24 cellular contexts compared by ENCODE assay signal in the genomic region with DNA sequence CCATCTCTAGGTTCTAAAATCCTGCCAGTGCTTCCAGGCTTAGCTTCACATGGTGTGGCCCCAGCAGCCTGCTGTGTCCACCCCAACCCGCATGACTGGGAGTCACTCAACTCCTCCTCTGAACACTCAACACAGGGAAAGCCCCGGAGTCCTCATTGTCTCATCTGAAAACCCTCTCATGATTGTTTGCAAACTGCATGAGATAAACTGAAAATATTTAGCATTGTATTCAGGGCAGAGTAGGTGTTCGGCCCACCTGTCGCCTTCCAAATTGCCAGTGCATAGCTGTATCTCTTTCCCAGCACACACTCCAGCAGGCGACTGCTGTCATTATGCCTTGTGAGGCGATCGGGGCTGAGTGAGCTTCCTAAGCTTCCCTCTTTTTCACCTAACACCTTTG.
DNase-seq lines count a peak whose midpoint lies in the region; ATAC-seq and TF ChIP-seq lines count a peak whose summit lies in the region.
"Had no signal": no experiment of that assay in that cellular context is flagged by ENCODE, and none has a peak within 500 bp of the region (broad histone marks: within the 10 kb centered on the region; RNA-seq: fewer than 3 reads in every experiment).

No MANE protein-coding gene starts in this region.

- H3K4me1 Mint-ChIP-seq in GM23338 = no peaks in the 10 kb centered on the region; the same call in 1 of the 3 replicates

- peaks cover 6% of the 10 kb centered on the region for H3K27me3 Mint-ChIP-seq in GM23338 (ENCODE audit: insufficient read depth, low read depth, poor library complexity)

- H2AFZ ChIP-seq in GM23338 (peak overlapping the region; percentile 78; the same call in 1 of the 2 replicates), trophoblast cell (ENCODE audit: insufficient read depth, low read length, poor library complexity) (no peak overlapping the region)

- no peak overlapping the region for H3K56ac ChIP-seq in mesendoderm (ENCODE audit: low read length)

- peaks cover 30% of the 10 kb centered on the region for H3K36me3 Mint-ChIP-seq in GM23338 (ENCODE audit: low read depth)
- H3K36me3 Mint-ChIP-seq: CD8-positive, alpha-beta T cell had no signal

- no peak overlapping the region for H3K27ac ChIP-seq in GM23338 (ENCODE audit: low read depth)
- peak overlapping the region; percentile 58 for H3K27ac ChIP-seq in caudate nucleus (ENCODE audit: low read depth, low read length)
- H3K27ac ChIP-seq in mesendoderm (ENCODE audit: low read depth, low read length) = no peak overlapping the region
- no peak overlapping the region for H3K27ac ChIP-seq in trophoblast cell (ENCODE audit: low read depth, low read length)
- no peak overlapping the region for H3K27ac ChIP-seq in Peyer's patch
- H3K27ac ChIP-seq: BLaER1 treated with 17β-estradiol and CSF1 and Interleukin-3, amounts not matched to agents 10 nM and 100 nM; C4-2B had no signal

- no peaks in the 10 kb centered on the region for H3K4me1 ChIP-seq in GM23338 (ENCODE audit: insufficient read depth)
- no peaks in the 10 kb centered on the region for H3K4me1 ChIP-seq in mesendoderm (ENCODE audit: control insufficient read depth, low read depth, low read length)
- peaks cover 4 to 5% of the 10 kb centered on the region in 2 experiments for H3K4me1 ChIP-seq in trophoblast cell (ENCODE audit: control insufficient read depth in 1 of 2, insufficient read depth in 2 of 2, low read length in 2 of 2)
- no peaks in the 10 kb centered on the region for H3K4me1 ChIP-seq in Peyer's patch
- H3K4me1 ChIP-seq: Caco-2 had no signal

- no peaks in the 10 kb centered on the region for H3K9me2 ChIP-seq in GM23338 (ENCODE audit: insufficient read depth)

- H3K23ac ChIP-seq in mesendoderm (ENCODE audit: low read length) = no peak overlapping the region
- H3K23ac ChIP-seq in trophoblast cell (ENCODE audit: low read length) = no peak overlapping the region

- H2BK12ac ChIP-seq in trophoblast cell (ENCODE audit: low read length) = no peak overlapping the region

- H2AK5ac ChIP-seq in mesendoderm (ENCODE audit: low read length) = no peak overlapping the region
- H2AK5ac ChIP-seq in trophoblast cell (ENCODE audit: low read length) = no peak overlapping the region

- whole genome bisulfite sequencing in mesendoderm (ENCODE audit: extremely low coverage, insufficient coverage, low lambda C conversion rate) = no CpG with 5 or more reads among the region's 7 CpGs
- no CpG with 5 or more reads among the region's 7 CpGs for WGBS in trophoblast cell (ENCODE audit: extremely low coverage, insufficient coverage, insufficient read length)

- H2BK120ac ChIP-seq in mesendoderm (ENCODE audit: low read depth, low read length) = no peak overlapping the region
- H2BK120ac ChIP-seq in trophoblast cell (ENCODE audit: insufficient read depth, low read length, poor library complexity) = no peak overlapping the region

- no peak overlapping the region for H4K91ac ChIP-seq in trophoblast cell (ENCODE audit: low read depth, low read length)

- H3K9me3 ChIP-seq in trophoblast cell (ENCODE audit: insufficient read depth, low read depth, low read length) (no peaks in the 10 kb centered on the region), Peyer's patch (no peaks in the 10 kb centered on the region)
- H3K9me3 ChIP-seq: Caco-2 had no signal

- H3K9ac ChIP-seq in mesendoderm (ENCODE audit: low read length) = no peak overlapping the region
- no peak overlapping the region for H3K9ac ChIP-seq in trophoblast cell (ENCODE audit: low read length)
- H3K9ac ChIP-seq: BLaER1 treated with 17β-estradiol and CSF1 and Interleukin-3, amounts not matched to agents 10 nM and 100 nM had no signal

- no peak overlapping the region for H3K4me3 Mint-ChIP-seq in GM23338
- H3K4me3 Mint-ChIP-seq: B cell; CD4-positive, alpha-beta T cell; CD8-positive, alpha-beta T cell had no signal

- no peak overlapping the region for H3K18ac ChIP-seq in mesendoderm (ENCODE audit: low read length)
- H3K18ac ChIP-seq in trophoblast cell (ENCODE audit: low read length) = no peak overlapping the region

- no peaks in the 10 kb centered on the region for H4K20me1 ChIP-seq in GM23338 (replicated peaks; ENCODE audit: insufficient read depth)
- H4K20me1 ChIP-seq: BLaER1 treated with 17β-estradiol and CSF1 and Interleukin-3, amounts not matched to agents 10 nM and 100 nM had no signal

- no peaks in the 10 kb centered on the region for H3K79me2 ChIP-seq in GM23338 (replicated peaks; ENCODE audit: insufficient read depth)
- H3K79me2 ChIP-seq in mesendoderm (ENCODE audit: control insufficient read depth, insufficient read depth, low read length) = no peaks in the 10 kb centered on the region
- H3K79me2 ChIP-seq in trophoblast cell (ENCODE audit: control insufficient read depth, insufficient read depth, low read length, poor library complexity) = no peaks in the 10 kb centered on the region

- no peak overlapping the region for H3K14ac ChIP-seq in trophoblast cell (ENCODE audit: low read length)

- peaks cover 35% of the 10 kb centered on the region for H3K9me3 Mint-ChIP-seq in GM23338

- H3K36me3 ChIP-seq in GM23338 (ENCODE audit: insufficient read depth) (no peaks in the 10 kb centered on the region), mesendoderm (ENCODE audit: control insufficient read depth, insufficient read depth, low read length) (no peaks in the 10 kb centered on the region), trophoblast cell (ENCODE audit: control insufficient read depth in 1 of 2, insufficient read depth in 2 of 2, low read length in 2 of 2) (no peaks in the 10 kb centered on the region), Peyer's patch (no peaks in the 10 kb centered on the region)
- H3K36me3 ChIP-seq: BLaER1 treated with 17β-estradiol and CSF1 and Interleukin-3, amounts not matched to agents 10 nM and 100 nM had no signal

- no peak overlapping the region for H4K12ac ChIP-seq in trophoblast cell (ENCODE audit: low read depth, low read length)

- TF ChIP-seq POLR2A in Peyer's patch (IDR thresholded peaks at IDR 0.05) = no peak

- H2BK15ac ChIP-seq in mesendoderm (replicated peaks; ENCODE audit: low read depth) = no peak overlapping the region

- TF ChIP-seq CTCF in GM23338 (conservative IDR thresholded peaks at IDR 0.05; ENCODE audit: low read depth in 2 of 2) = no peak
- TF ChIP-seq CTCF in Peyer's patch (IDR thresholded peaks at IDR 0.05) = no peak

- H3F3A ChIP-seq in GM23338 (replicated peaks; ENCODE audit: low read depth) = no peaks in the 10 kb centered on the region

- no peak overlapping the region for H4K5ac ChIP-seq in mesendoderm (ENCODE audit: low read length)

- no peak for ATAC-seq in GM23338
- ATAC-seq: CD8-positive, alpha-beta T cell; GM12878 had no signal

- H3K4me2 ChIP-seq in GM23338 (no peak overlapping the region), mesendoderm (ENCODE audit: low read length) (no peak overlapping the region), trophoblast cell (ENCODE audit: low read length) (no peak overlapping the region)
- H3K4me2 ChIP-seq: BLaER1 treated with 17β-estradiol and CSF1 and Interleukin-3, amounts not matched to agents 10 nM and 100 nM had no signal

- H3K27ac Mint-ChIP-seq in GM23338 = no peak overlapping the region
- H3K27ac Mint-ChIP-seq: B cell; CD4-positive, alpha-beta T cell; CD8-positive, alpha-beta T cell had no signal

- H3K79me1 ChIP-seq in mesendoderm (ENCODE audit: low read length) (no peaks in the 10 kb centered on the region), trophoblast cell (ENCODE audit: low read length) (peaks cover 4% of the 10 kb centered on the region)

- H3K4me3 ChIP-seq in GM23338 (no peak overlapping the region), mesendoderm (ENCODE audit: low read length) (no peak overlapping the region), trophoblast cell (ENCODE audit: low read depth, low read length) (no peak overlapping the region), Peyer's patch (no peak overlapping the region)
- H3K4me3 ChIP-seq: BLaER1 treated with 17β-estradiol and CSF1 and Interleukin-3, amounts not matched to agents 10 nM and 100 nM; GM12878 had no signal

- DNase-seq in GM23338 (ENCODE audit: low spot score) (no peak), caudate nucleus (lab: John Stamatoyannopoulos, UW) (no peak), mesendoderm (peak; percentile 56), trophoblast cell (peak; percentile 90 to 93), Peyer's patch (no peak), AG20443 (ENCODE audit: low spot score) (no peak)
- no peak for DNase-seq in activated CD4-positive, alpha-beta T cell treated with anti-CD3 and anti-CD28 coated beads, Interleukin-2, amount 50 U/mL, for 4 hours
- DNase-seq: 8988T; ACHN; AML-193; Caco-2; Calu3; CD4-positive, alpha-beta T cell; CD8-positive, alpha-beta T cell; DMS153; DMS53; DMS79; DND-41; EL; GDM1 had no signal

- H3K4ac ChIP-seq in mesendoderm (ENCODE audit: low read depth, low read length) = no peak overlapping the region
- H3K4ac ChIP-seq in trophoblast cell (ENCODE audit: low read depth, low read length) = no peak overlapping the region

- no peaks in the 10 kb centered on the region for H3K27me3 ChIP-seq in GM23338 (ENCODE audit: insufficient read depth)
- no peaks in the 10 kb centered on the region for H3K27me3 ChIP-seq in mesendoderm (ENCODE audit: insufficient read depth, low read length, poor library complexity)
- H3K27me3 ChIP-seq in trophoblast cell (ENCODE audit: insufficient read depth, low read length) = no peaks in the 10 kb centered on the region
- H3K27me3 ChIP-seq in Peyer's patch = no peaks in the 10 kb centered on the region
- H3K27me3 ChIP-seq: BLaER1 treated with 17β-estradiol and CSF1 and Interleukin-3, amounts not matched to agents 10 nM and 100 nM had no signal

- H2BK5ac ChIP-seq in mesendoderm (ENCODE audit: low read length) (no peak overlapping the region), trophoblast cell (ENCODE audit: low read depth, low read length, poor library complexity) (no peak overlapping the region)

- H4K8ac ChIP-seq in mesendoderm (ENCODE audit: low read depth, low read length) = no peak overlapping the region
- no peak overlapping the region for H4K8ac ChIP-seq in trophoblast cell (ENCODE audit: low read depth, low read length)

TF ChIP-seq in GM23338, 12 proteins besides CTCF, POLR2A, EP300 and RAD21:
- no peak for TF ChIP-seq CREB1 (CRISPR knock-in tag; IDR thresholded peaks at IDR 0.05; ENCODE audit: low read depth)
- no peak for TF ChIP-seq ETS1 (IDR thresholded peaks at IDR 0.05)
- TF ChIP-seq POLR2AphosphoS5 (IDR thresholded peaks at IDR 0.05; ENCODE audit: low read depth) = no peak

Comparison
In these comparisons a context has a peak if more than half of its experiments do, and no peak if none do; other contexts are left out.
1. DNase-seq: peak in mesendoderm (single experiment) and trophoblast cell (2 of 2); none in GM23338 (single experiment), caudate nucleus (0 of 61), Peyer's patch (0 of 3), activated CD4-positive, alpha-beta T cell treated with anti-CD3 and anti-CD28 coated beads, Interleukin-2, amount 50 U/mL, for 4 hours (0 of 2) and AG20443 (single experiment).